ENCODE assay signal across 22 cellular contexts in genomic region chr6:158347335-158347734, GRCh38. TPM values are rescaled to one million over a fixed set of nuclear protein-coding genes. Genes with fewer than 3 reads are reported as not detected.
DNase-seq lines count a peak whose midpoint lies in the region; ATAC-seq, FAIRE-seq and TF ChIP-seq lines count a peak whose summit lies in the region.
"Had no signal": no experiment of that assay in that cellular context is flagged by ENCODE, and none has a peak within 500 bp of the region (broad histone marks: within the 10 kb centered on the region; RNA-seq: fewer than 3 reads in every experiment).

No MANE protein-coding gene starts in this region.

- H3K27me3 ChIP-seq in BE2C (no peaks in the 10 kb centered on the region), Karpas-422 (ENCODE audit: low read length) (no peaks in the 10 kb centered on the region), pancreas (no peaks in the 10 kb centered on the region), MM.1S (replicated peaks; ENCODE audit: insufficient read depth, low read length) (no peaks in the 10 kb centered on the region)
- H3K27me3 ChIP-seq: MG63 had no signal

- H3K9me2 ChIP-seq in Karpas-422 (replicated peaks; ENCODE audit: insufficient read depth, low read length) (no peaks in the 10 kb centered on the region), MM.1S (replicated peaks; ENCODE audit: insufficient read depth, low read length) (no peaks in the 10 kb centered on the region)

- peak overlapping the region; percentile 67 for H3K27ac Mint-ChIP-seq in glutamatergic neuron (ENCODE audit: unreplicated experiment)
- H3K27ac Mint-ChIP-seq in T-helper 17 cell = no peak overlapping the region
- H3K27ac Mint-ChIP-seq: B cell had no signal

- H3K9me3 ChIP-seq in BE2C = no peaks in the 10 kb centered on the region; the same call in 1 of the 2 replicates
- peaks cover 17% of the 10 kb centered on the region for H3K9me3 ChIP-seq in Karpas-422 (ENCODE audit: low read length)
- no peaks in the 10 kb centered on the region for H3K9me3 ChIP-seq in pancreas
- H3K9me3 ChIP-seq in MM.1S (replicated peaks; ENCODE audit: insufficient read depth, low read length) = no peaks in the 10 kb centered on the region
- no peaks in the 10 kb centered on the region for H3K9me3 ChIP-seq in T-helper 17 cell (ENCODE audit: control insufficient read depth, low read length, poor library complexity, severe bottlenecking)

- DNase-seq in BE2C (no peak), Karpas-422 (no peak), cardiac fibroblast (ENCODE audit: low read depth in 2 of 2) (no peak), glutamatergic neuron (no peak), pancreas (no peak), iPS-NIHi7 (ENCODE audit: extremely low spot score) (no peak), MM.1S (no peak), T-helper 17 cell (no peak)
- DNase-seq: ACHN; CD4-positive, alpha-beta memory T cell; DND-41; GF-D8; GOT3; MG63; NCI-H1930; NCI-H2171; NCI-H446 treated with DMSO at 0.1 percent for 48 hours; SHP77 had no signal

- H3K4me3 Mint-ChIP-seq in glutamatergic neuron (ENCODE audit: unreplicated experiment) = peak overlapping the region; percentile 30
- H3K4me3 Mint-ChIP-seq in T-helper 17 cell = no peak overlapping the region
- H3K4me3 Mint-ChIP-seq: B cell; CD4-positive, alpha-beta memory T cell had no signal

- no peaks in the 10 kb centered on the region for H3F3A ChIP-seq in MM.1S (ENCODE audit: insufficient read depth, low read length)

- WGBS in pancreas, 2 donors = 97 to 100% methylated on average over 2 of the region's 2 CpGs

- H3K27me3 Mint-ChIP-seq in glutamatergic neuron (ENCODE audit: unreplicated experiment) (peaks cover 15% of the 10 kb centered on the region), T-helper 17 cell (no peaks in the 10 kb centered on the region)
- H3K27me3 Mint-ChIP-seq: B cell; CD4-positive, alpha-beta memory T cell had no signal

- no peak for ATAC-seq in pancreas
- ATAC-seq in T-helper 17 cell = no peak

- intact Hi-C loops in pancreas (cut with DNase I) = no loop called here

- no peak overlapping the region for H3K9ac ChIP-seq in Karpas-422 (ENCODE audit: low read length)
- H3K9ac ChIP-seq in MM.1S (ENCODE audit: low read length) = no peak overlapping the region
- H3K9ac ChIP-seq: KMS-11 had no signal

- H3K27ac ChIP-seq in Karpas-422 (ENCODE audit: low read length) = no peak overlapping the region
- H3K27ac ChIP-seq in pancreas = no peak overlapping the region
- H3K27ac ChIP-seq in MM.1S (ENCODE audit: low read length) = no peak overlapping the region
- H3K27ac ChIP-seq: KMS-11 had no signal

- H2AFZ ChIP-seq in Karpas-422 (ENCODE audit: low read length) (no peak overlapping the region), MM.1S (ENCODE audit: low read length) (no peak overlapping the region)

- peaks cover 36% of the 10 kb centered on the region for H3K36me3 Mint-ChIP-seq in glutamatergic neuron (ENCODE audit: unreplicated experiment)
- peaks cover 5% of the 10 kb centered on the region for H3K36me3 Mint-ChIP-seq in T-helper 17 cell (ENCODE audit: low read depth)

- no peaks in the 10 kb centered on the region for H3K4me1 ChIP-seq in BE2C
- no peaks in the 10 kb centered on the region; the same call in 1 of the 2 replicates for H3K4me1 ChIP-seq in Karpas-422 (ENCODE audit: low read length)
- H3K4me1 ChIP-seq in pancreas = no peaks in the 10 kb centered on the region
- H3K4me1 ChIP-seq in MM.1S (ENCODE audit: low read length) = no peaks in the 10 kb centered on the region

- H4K20me1 ChIP-seq in Karpas-422 (ENCODE audit: insufficient read depth, low read depth, low read length) (no peaks in the 10 kb centered on the region), MM.1S (ENCODE audit: insufficient read depth, low read length) (no peaks in the 10 kb centered on the region)

- no peak overlapping the region for H3K4me3 ChIP-seq in BE2C (ENCODE audit: low read depth, low read length)
- H3K4me3 ChIP-seq in Karpas-422 (ENCODE audit: low read length) = 0 out of 2 replicates have a peak overlapping the region, but pooled peaks have one; percentile 11
- no peak overlapping the region for H3K4me3 ChIP-seq in cardiac fibroblast (replicated peaks in 1 of 2; ENCODE audit: low read depth in 2 of 2, low read length in 2 of 2)
- no peak overlapping the region for H3K4me3 ChIP-seq in pancreas
- no peak overlapping the region for H3K4me3 ChIP-seq in MM.1S (ENCODE audit: low read length)
- H3K4me3 ChIP-seq: MG63 had no signal

- H3K4me2 ChIP-seq in Karpas-422 (ENCODE audit: low read depth, low read length, poor library complexity, severe bottlenecking) = no peak overlapping the region
- no peak overlapping the region for H3K4me2 ChIP-seq in MM.1S (ENCODE audit: low read depth, low read length)
- H3K4me2 ChIP-seq: KMS-11 had no signal

- H3K4me1 Mint-ChIP-seq in glutamatergic neuron (ENCODE audit: low read depth, unreplicated experiment) (peaks cover 18% of the 10 kb centered on the region), T-helper 17 cell (no peaks in the 10 kb centered on the region)

- H3K36me3 ChIP-seq in BE2C (no peaks in the 10 kb centered on the region; the same call in none of the 2 replicates), Karpas-422 (ENCODE audit: insufficient read depth, low read length) (peaks cover 18% of the 10 kb centered on the region), pancreas (no peaks in the 10 kb centered on the region), MM.1S (replicated peaks; ENCODE audit: insufficient read depth, low read length) (no peaks in the 10 kb centered on the region)
- H3K36me3 ChIP-seq: MG63 had no signal

- H3K79me2 ChIP-seq in Karpas-422 (ENCODE audit: low read length) (peaks cover 68% of the 10 kb centered on the region), MM.1S (ENCODE audit: low read length) (no peaks in the 10 kb centered on the region)

- H3K9me3 Mint-ChIP-seq in glutamatergic neuron (ENCODE audit: unreplicated experiment) = peaks cover 28% of the 10 kb centered on the region

- no peak for FAIRE-seq in pancreas (lab: Jason Lieb, UNC)
- FAIRE-seq: D721Med, RCC 7860 had no signal

- peak; percentile 22 for TF ChIP-seq CTCF in BE2C (IDR thresholded peaks at IDR 0.05; ENCODE audit: low read depth, low read length)
- TF ChIP-seq CTCF in cardiac fibroblast (IDR thresholded peaks at IDR 0.05; ENCODE audit: low read depth, low read length) = peak; percentile 7
- no peak for TF ChIP-seq CTCF in glutamatergic neuron (IDR thresholded peaks at IDR 0.05; ENCODE audit: partially characterized antibody, unreplicated experiment)
- no peak for TF ChIP-seq CTCF in pancreas (IDR thresholded peaks at IDR 0.05)
- TF ChIP-seq CTCF in MM.1S (IDR thresholded peaks at IDR 0.05; ENCODE audit: low read length) = no peak

RNA-seq across cellular contexts. Expression of gene TULP4, which starts 35.1 kb away (rescaled TPM):
- 12.3 TPM for polyA plus RNA-seq in BE2C (2012; ENCODE audit: insufficient read depth, insufficient read length, low read depth)
- 112 and 124 TPM in 2 replicates for total RNA-seq in Karpas-422 (2014; rRNA removed; shearing (Covaris generic); ENCODE audit: low replicate concordance)
- total RNA-seq in glutamatergic neuron (ENCODE audit: unreplicated experiment) (406 TPM), pancreas (10 to 100 TPM; 46.0 to 88.8 (median 58.4) TPM), T-helper 17 cell (10 to 100 TPM; 61.9 to 72.0 TPM)
- 1 to 10 TPM; 3.1 to 8.1 TPM for polyA plus RNA-seq in pancreas

Comparison
In these comparisons a context has a peak if more than half of its experiments do, and no peak if none do; other contexts are left out.
1. CTCF ChIP-seq: peak in BE2C (single experiment) and cardiac fibroblast (single experiment); none in glutamatergic neuron (single experiment), pancreas (0 of 4) and MM.1S (single experiment).